Comparison of ENCODE assay signal across 1 cellular context in the genomic region with DNA sequence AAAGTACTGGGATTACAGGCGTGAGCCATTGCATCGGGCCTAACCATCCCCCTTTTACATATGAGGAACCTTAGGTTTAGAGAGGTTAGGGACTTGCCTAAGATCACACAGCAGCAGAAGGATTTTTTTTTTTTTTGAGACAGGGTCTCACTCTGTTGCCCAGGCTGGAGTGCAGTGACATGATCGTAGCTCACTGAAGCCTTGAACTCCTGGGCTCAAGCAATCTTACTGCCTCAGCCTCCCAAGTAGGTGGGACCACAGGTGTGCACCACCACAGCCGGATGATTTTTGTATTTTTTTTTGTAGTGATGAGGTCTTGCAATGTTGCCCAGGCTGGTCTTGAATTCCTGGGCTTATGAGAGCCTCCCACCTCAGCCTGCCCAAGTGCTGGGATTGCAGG.
TF ChIP-seq lines count a peak whose summit lies in the region.

No MANE protein-coding gene starts in this region.

TF ChIP-seq in HEK293, 187 proteins besides CTCF, POLR2A, EP300 and RAD21 (continued from another document):
- TF ChIP-seq, protein P1, sequence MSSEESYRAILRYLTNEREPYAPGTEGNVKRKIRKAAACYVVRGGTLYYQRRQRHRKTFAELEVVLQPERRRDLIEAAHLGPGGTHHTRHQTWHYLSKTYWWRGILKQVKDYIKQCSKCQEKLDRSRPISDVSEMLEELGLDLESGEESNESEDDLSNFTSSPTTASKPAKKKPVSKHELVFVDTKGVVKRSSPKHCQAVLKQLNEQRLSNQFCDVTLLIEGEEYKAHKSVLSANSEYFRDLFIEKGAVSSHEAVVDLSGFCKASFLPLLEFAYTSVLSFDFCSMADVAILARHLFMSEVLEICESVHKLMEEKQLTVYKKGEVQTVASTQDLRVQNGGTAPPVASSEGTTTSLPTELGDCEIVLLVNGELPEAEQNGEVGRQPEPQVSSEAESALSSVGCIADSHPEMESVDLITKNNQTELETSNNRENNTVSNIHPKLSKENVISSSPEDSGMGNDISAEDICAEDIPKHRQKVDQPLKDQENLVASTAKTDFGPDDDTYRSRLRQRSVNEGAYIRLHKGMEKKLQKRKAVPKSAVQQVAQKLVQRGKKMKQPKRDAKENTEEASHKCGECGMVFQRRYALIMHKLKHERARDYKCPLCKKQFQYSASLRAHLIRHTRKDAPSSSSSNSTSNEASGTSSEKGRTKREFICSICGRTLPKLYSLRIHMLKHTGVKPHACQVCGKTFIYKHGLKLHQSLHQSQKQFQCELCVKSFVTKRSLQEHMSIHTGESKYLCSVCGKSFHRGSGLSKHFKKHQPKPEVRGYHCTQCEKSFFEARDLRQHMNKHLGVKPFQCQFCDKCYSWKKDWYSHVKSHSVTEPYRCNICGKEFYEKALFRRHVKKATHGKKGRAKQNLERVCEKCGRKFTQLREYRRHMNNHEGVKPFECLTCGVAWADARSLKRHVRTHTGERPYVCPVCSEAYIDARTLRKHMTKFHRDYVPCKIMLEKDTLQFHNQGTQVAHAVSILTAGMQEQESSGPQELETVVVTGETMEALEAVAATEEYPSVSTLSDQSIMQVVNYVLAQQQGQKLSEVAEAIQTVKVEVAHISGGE (tag by site-specific recombination; conservative IDR thresholded peaks at IDR 0.05; ENCODE audit: low read depth) = no peak
- TF ChIP-seq ZBTB17 (tag by site-specific recombination; IDR thresholded peaks at IDR 0.05) (no peak), ZNF121 (tag by site-specific recombination; IDR thresholded peaks at IDR 0.05) (peak; percentile 62; the same call in 1 of the 2 replicates)
